In the genomic region with DNA sequence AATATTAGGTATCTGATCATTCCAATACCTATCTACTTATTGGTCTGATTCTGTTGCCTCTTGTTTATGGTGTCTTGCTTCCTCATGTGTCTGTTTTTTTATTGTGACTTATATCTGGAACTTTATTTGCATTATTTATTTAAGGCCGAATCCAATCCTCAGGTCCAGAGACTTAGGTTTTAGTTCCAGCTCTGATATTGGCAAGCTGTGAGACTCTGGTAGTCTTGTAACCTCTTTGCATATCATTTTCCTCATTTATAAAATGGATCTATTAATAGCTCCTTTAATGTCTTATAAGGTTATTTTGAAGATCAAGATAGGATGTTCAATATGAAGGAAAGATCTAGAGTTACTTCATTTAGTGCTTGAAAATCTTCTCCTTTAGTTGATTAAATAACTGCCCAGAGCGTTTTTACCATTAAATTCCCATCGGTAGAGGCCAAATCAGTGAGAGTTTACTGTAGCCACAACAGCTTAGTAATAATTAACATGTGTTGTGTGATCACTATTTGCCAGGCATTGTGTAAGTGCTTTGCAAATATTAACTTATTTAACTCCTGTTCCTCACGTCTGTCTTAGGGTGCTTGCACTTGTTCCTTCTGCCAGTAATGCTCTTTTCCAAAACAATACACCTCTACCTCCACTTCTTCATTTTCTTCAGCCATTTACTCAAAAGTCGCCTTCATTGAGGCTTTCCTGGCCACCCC, we compare ENCODE assay signal across 28 cellular contexts.
DNase-seq lines count a peak whose midpoint lies in the region; ATAC-seq, FAIRE-seq and TF ChIP-seq lines count a peak whose summit lies in the region.
"Had no signal": no experiment of that assay in that cellular context is flagged by ENCODE, and none has a peak within 500 bp of the region (broad histone marks: within the 10 kb centered on the region; RNA-seq: fewer than 3 reads in every experiment).

No MANE protein-coding gene starts in this region.

- CTCF ChIA-PET in activated CD8-positive, alpha-beta memory T cell treated with anti-CD3 and anti-CD28 coated beads, Interleukin-2, amount 10 ng/mL, durations not matched to agents 7 days and 5 days (lab: Charles Lee): no interaction called here

- no peak for ATAC-seq in activated T-cell treated with anti-CD3 and anti-CD28 coated beads, Interleukin-2, amount 50 U/mL, for 72 hours (replicated peaks in 1 of 2)
- peak; percentile 89 to 97 for ATAC-seq in lower lobe of right lung
- no peak for ATAC-seq in activated CD8-positive, alpha-beta memory T cell treated with anti-CD3 and anti-CD28 coated beads, Interleukin-2, amount 10 ng/mL, durations not matched to agents 7 days and 5 days
- ATAC-seq: K562; naive thymus-derived CD4-positive, alpha-beta T cell had no signal

- peaks cover 8% of the 10 kb centered on the region for H3K4me1 ChIP-seq in lower lobe of right lung
- H3K4me1 ChIP-seq: testis had no signal

- H3K4me1 Mint-ChIP-seq in activated T-cell treated with anti-CD3 and anti-CD28 coated beads, Interleukin-2, amount 50 U/mL, for 72 hours (ENCODE audit: low read depth): peaks cover 7% of the 10 kb centered on the region
- H3K4me1 Mint-ChIP-seq in activated T-cell treated with anti-CD3 and anti-CD28 coated beads, Interleukin-2, amount 50 U/mL, for 24 hours (ENCODE audit: low read depth): peaks cover 9% of the 10 kb centered on the region
- H3K4me1 Mint-ChIP-seq in activated CD8-positive, alpha-beta memory T cell treated with anti-CD3 and anti-CD28 coated beads, Interleukin-2, amount 10 ng/mL, durations not matched to agents 7 days and 5 days: peaks cover 6% of the 10 kb centered on the region
- H3K4me1 Mint-ChIP-seq: mesothelial cell of epicardium had no signal

- peak overlapping the region; percentile 4 for H3K27ac Mint-ChIP-seq in activated T-cell treated with anti-CD3 and anti-CD28 coated beads, Interleukin-2, amount 50 U/mL, for 72 hours
- H3K27ac Mint-ChIP-seq in activated T-cell treated with anti-CD3 and anti-CD28 coated beads, Interleukin-2, amount 50 U/mL, for 24 hours: no peak overlapping the region
- H3K27ac Mint-ChIP-seq in activated CD8-positive, alpha-beta memory T cell treated with anti-CD3 and anti-CD28 coated beads, Interleukin-2, amount 10 ng/mL, durations not matched to agents 7 days and 5 days: no peak overlapping the region
- H3K27ac Mint-ChIP-seq: activated naive CD8-positive, alpha-beta T cell treated with anti-CD3 and anti-CD28 coated beads, Interleukin-2, amount 50 U/mL, for 24 hours; B cell; CD8-positive, alpha-beta memory T cell; mesothelial cell of epicardium; naive thymus-derived CD4-positive, alpha-beta T cell had no signal

- no peaks in the 10 kb centered on the region for H3K27me3 ChIP-seq in lower lobe of right lung (ENCODE audit: low read depth)
- H3K27me3 ChIP-seq: testis had no signal

- H3K9me3 ChIP-seq in lower lobe of right lung: no peaks in the 10 kb centered on the region
- H3K9me3 ChIP-seq: SK-N-SH, testis had no signal

- no peak for TF ChIP-seq CTCF in lower lobe of right lung (IDR thresholded peaks at IDR 0.05)

- peak; percentile 79 for FAIRE-seq in islet of Langerhans (lab: Jason Lieb, UNC)
- FAIRE-seq: G401.6, K562 had no signal

- H3K9me3 Mint-ChIP-seq in activated T-cell treated with anti-CD3 and anti-CD28 coated beads, Interleukin-2, amount 50 U/mL, for 72 hours: no peaks in the 10 kb centered on the region
- no peaks in the 10 kb centered on the region for H3K9me3 Mint-ChIP-seq in activated T-cell treated with anti-CD3 and anti-CD28 coated beads, Interleukin-2, amount 50 U/mL, for 24 hours
- no peaks in the 10 kb centered on the region for H3K9me3 Mint-ChIP-seq in activated CD8-positive, alpha-beta memory T cell treated with anti-CD3 and anti-CD28 coated beads, Interleukin-2, amount 10 ng/mL, durations not matched to agents 7 days and 5 days (ENCODE audit: low read depth)
- H3K9me3 Mint-ChIP-seq: activated naive CD8-positive, alpha-beta T cell treated with anti-CD3 and anti-CD28 coated beads, Interleukin-2, amount 50 U/mL, for 24 hours; CD8-positive, alpha-beta memory T cell; mesothelial cell of epicardium; naive thymus-derived CD4-positive, alpha-beta T cell had no signal

- DNase-seq in activated T-cell treated with anti-CD3 and anti-CD28 coated beads, Interleukin-2, amount 50 U/mL, for 72 hours: no peak
- DNase-seq in activated T-cell treated with anti-CD3 and anti-CD28 coated beads, Interleukin-2, amount 50 U/mL, for 24 hours: no peak
- DNase-seq in lower lobe of right lung: no peak
- DNase-seq in NCI-H2171 (lab: John Stamatoyannopoulos, UW): no peak
- no peak for DNase-seq in SHP77 treated with DMSO at 0.1 percent for 48 hours (lab: John Stamatoyannopoulos, UW)
- no peak for DNase-seq in NCI-H446 treated with DMSO at 0.1 percent for 48 hours (lab: John Stamatoyannopoulos, UW)
- DNase-seq in activated CD8-positive, alpha-beta memory T cell treated with anti-CD3 and anti-CD28 coated beads, Interleukin-2, amount 10 ng/mL, durations not matched to agents 7 days and 5 days: no peak
- DNase-seq: 8988T; activated CD4-positive, alpha-beta T cell treated with anti-CD3 and anti-CD28 coated beads for 4 hours; activated gamma-delta T cell; activated naive CD8-positive, alpha-beta T cell treated with anti-CD3 and anti-CD28 coated beads, Interleukin-2, amount 50 U/mL, for 24 hours; CD8-positive, alpha-beta memory T cell; dermis blood vessel endothelial cell; naive thymus-derived CD4-positive, alpha-beta T cell; NCI-H1105; NCI-H1930; NCI-H226; NCI-H82; nucleus accumbens; SK-N-SH; stimulated activated naive CD4-positive, alpha-beta T cell treated with Interleukin-2 at 50 U/mL for 16 hours; T-helper 2 cell; testis had no signal

- H3K4me3 ChIP-seq in lower lobe of right lung: no peak overlapping the region
- H3K4me3 ChIP-seq: K562, testis had no signal

- intact Hi-C loops in lower lobe of right lung (cut with DNase I): no loop called here

- H3K27me3 Mint-ChIP-seq in activated T-cell treated with anti-CD3 and anti-CD28 coated beads, Interleukin-2, amount 50 U/mL, for 72 hours (ENCODE audit: low read depth): no peaks in the 10 kb centered on the region
- no peaks in the 10 kb centered on the region for H3K27me3 Mint-ChIP-seq in activated T-cell treated with anti-CD3 and anti-CD28 coated beads, Interleukin-2, amount 50 U/mL, for 24 hours
- no peaks in the 10 kb centered on the region for H3K27me3 Mint-ChIP-seq in activated CD8-positive, alpha-beta memory T cell treated with anti-CD3 and anti-CD28 coated beads, Interleukin-2, amount 10 ng/mL, durations not matched to agents 7 days and 5 days
- H3K27me3 Mint-ChIP-seq: activated naive CD8-positive, alpha-beta T cell treated with anti-CD3 and anti-CD28 coated beads, Interleukin-2, amount 50 U/mL, for 24 hours; B cell; CD8-positive, alpha-beta memory T cell; naive thymus-derived CD4-positive, alpha-beta T cell had no signal

- peak overlapping the region; percentile 70 for H3K27ac ChIP-seq in lower lobe of right lung
- H3K27ac ChIP-seq: testis had no signal

- H3K36me3 Mint-ChIP-seq in activated T-cell treated with anti-CD3 and anti-CD28 coated beads, Interleukin-2, amount 50 U/mL, for 72 hours (ENCODE audit: insufficient read depth in 2 of 2): no peaks in the 10 kb centered on the region
- no peaks in the 10 kb centered on the region for H3K36me3 Mint-ChIP-seq in activated T-cell treated with anti-CD3 and anti-CD28 coated beads, Interleukin-2, amount 50 U/mL, for 24 hours (ENCODE audit: low read depth)
- peaks cover 1% of the 10 kb centered on the region for H3K36me3 Mint-ChIP-seq in activated CD8-positive, alpha-beta memory T cell treated with anti-CD3 and anti-CD28 coated beads, Interleukin-2, amount 10 ng/mL, durations not matched to agents 7 days and 5 days

- H3K36me3 ChIP-seq in lower lobe of right lung: peaks cover 23% of the 10 kb centered on the region

- H3K4me3 Mint-ChIP-seq in activated T-cell treated with anti-CD3 and anti-CD28 coated beads, Interleukin-2, amount 50 U/mL, for 72 hours: no peak overlapping the region
- H3K4me3 Mint-ChIP-seq in activated T-cell treated with anti-CD3 and anti-CD28 coated beads, Interleukin-2, amount 50 U/mL, for 24 hours: no peak overlapping the region
- H3K4me3 Mint-ChIP-seq in activated CD8-positive, alpha-beta memory T cell treated with anti-CD3 and anti-CD28 coated beads, Interleukin-2, amount 10 ng/mL, durations not matched to agents 7 days and 5 days: no peak overlapping the region
- H3K4me3 Mint-ChIP-seq: activated naive CD8-positive, alpha-beta T cell treated with anti-CD3 and anti-CD28 coated beads, Interleukin-2, amount 50 U/mL, for 24 hours; B cell; CD8-positive, alpha-beta memory T cell; mesothelial cell of epicardium; naive thymus-derived CD4-positive, alpha-beta T cell had no signal

Comparison
In these comparisons a context has a peak if more than half of its experiments do, and no peak if none do; other contexts are left out.
1. ATAC-seq: peak in lower lobe of right lung (2 of 2); none in activated T-cell treated with anti-CD3 and anti-CD28 coated beads, Interleukin-2, amount 50 U/mL, for 72 hours (0 of 2) and activated CD8-positive, alpha-beta memory T cell treated with anti-CD3 and anti-CD28 coated beads, Interleukin-2, amount 10 ng/mL, durations not matched to agents 7 days and 5 days (single experiment).